8 cellular contexts compared by ENCODE assay signal in genomic region chr14:54489318-54489683, GRCh38. TPM values are rescaled to one million over a fixed set of nuclear protein-coding genes. Genes with fewer than 3 reads are reported as not detected.
DNase-seq lines count a peak whose midpoint lies in the region; ATAC-seq and TF ChIP-seq lines count a peak whose summit lies in the region.

No MANE protein-coding gene starts in this region.

- H3K36me3 Mint-ChIP-seq in nephron progenitor cell (ENCODE audit: low read depth), result peaks cover 27% of the 10 kb centered on the region

- H3K9me3 Mint-ChIP-seq in nephron progenitor cell, result peaks cover 16% of the 10 kb centered on the region

- no peaks in the 10 kb centered on the region for H3K27me3 ChIP-seq in HUES64 (ENCODE audit: insufficient read depth, low read length)

- peak overlapping the region; percentile 99 for H3K4me3 ChIP-seq in GM12864 (ENCODE audit: low read depth, low read length)
- H3K4me3 ChIP-seq in HUES64 (ENCODE audit: low read length), result peak overlapping the region; percentile 88
- H3K4me3 ChIP-seq in coronary artery, result peak overlapping the region; percentile 98

- TF ChIP-seq CTCF in GM12864 (IDR thresholded peaks at IDR 0.05; ENCODE audit: low read depth, low read length, missing control alignments) (no peak), coronary artery (IDR thresholded peaks at IDR 0.05) (no peak), nephron progenitor cell (IDR thresholded peaks at IDR 0.05) (peak; percentile 3)

- peak overlapping the region; percentile 81 for H3K27ac Mint-ChIP-seq in nephron progenitor cell

- H3K4me1 Mint-ChIP-seq in nephron progenitor cell, result peaks cover 49% of the 10 kb centered on the region

- DNase-seq in GM12864 (ENCODE audit: low read depth) (no peak), coronary artery (ENCODE audit: low spot score) (no peak), nephron progenitor cell (no peak), NCI-H2171 treated with DMSO at 0.1 percent for 48 hours (lab: John Stamatoyannopoulos, UW) (no peak), NCI-H345 (lab: John Stamatoyannopoulos, UW) (no peak)

- peaks cover 8% of the 10 kb centered on the region for H3K27me3 Mint-ChIP-seq in nephron progenitor cell (ENCODE audit: low read depth, poor library complexity)

- peak overlapping the region; percentile 86 for H3K9ac ChIP-seq in HUES64 (ENCODE audit: low read depth, low read length)

- ATAC-seq in HG03520 (IDR thresholded peaks at IDR 0.05; ENCODE audit: unreplicated experiment) (no peak), GM19035 (IDR thresholded peaks at IDR 0.05; ENCODE audit: unreplicated experiment) (no peak)

- H3K36me3 ChIP-seq in HUES64 (ENCODE audit: insufficient read depth, low read length), result no peaks in the 10 kb centered on the region

- no peaks in the 10 kb centered on the region for H3K9me3 ChIP-seq in HUES64 (ENCODE audit: insufficient read depth, low read depth, low read length)

- peaks cover 21% of the 10 kb centered on the region for H3K4me1 ChIP-seq in HUES64 (ENCODE audit: insufficient read depth, low read length)

- WGBS in HUES64, result 53% methylated on average over 5 of the region's 5 CpGs

- H3K27ac ChIP-seq in HUES64 (ENCODE audit: low read depth, low read length), result peak overlapping the region; percentile 73
- peak overlapping the region; percentile 40 to 98 for H3K27ac ChIP-seq in coronary artery

- H3K4me3 Mint-ChIP-seq in nephron progenitor cell, result peak overlapping the region; percentile 90

RNA-seq across cellular contexts. Expression of gene GMFB, which starts 0.5 kb away (rescaled TPM):
- polyA plus RNA-seq in HUES64 (2013, experiment 1 of 2), result 65.5 TPM
- 73.4 TPM for polyA plus RNA-seq in HUES64 (2013, experiment 2 of 2)

RNA-seq across cellular contexts. Expression of gene CGRRF1, which starts 20.4 kb away (rescaled TPM):
- 17.7 TPM for polyA plus RNA-seq in HUES64 (2013, experiment 1 of 2)
- polyA plus RNA-seq in HUES64 (2013, experiment 2 of 2), result 18.1 TPM

RNA-seq across cellular contexts. Expression of gene CNIH1, which starts 48.1 kb away (rescaled TPM):
- 116 TPM for polyA plus RNA-seq in HUES64 (2013, experiment 1 of 2)
- polyA plus RNA-seq in HUES64 (2013, experiment 2 of 2), result 127 TPM
